Comparison of ENCODE assay signal across 10 cellular contexts in the genomic region with DNA sequence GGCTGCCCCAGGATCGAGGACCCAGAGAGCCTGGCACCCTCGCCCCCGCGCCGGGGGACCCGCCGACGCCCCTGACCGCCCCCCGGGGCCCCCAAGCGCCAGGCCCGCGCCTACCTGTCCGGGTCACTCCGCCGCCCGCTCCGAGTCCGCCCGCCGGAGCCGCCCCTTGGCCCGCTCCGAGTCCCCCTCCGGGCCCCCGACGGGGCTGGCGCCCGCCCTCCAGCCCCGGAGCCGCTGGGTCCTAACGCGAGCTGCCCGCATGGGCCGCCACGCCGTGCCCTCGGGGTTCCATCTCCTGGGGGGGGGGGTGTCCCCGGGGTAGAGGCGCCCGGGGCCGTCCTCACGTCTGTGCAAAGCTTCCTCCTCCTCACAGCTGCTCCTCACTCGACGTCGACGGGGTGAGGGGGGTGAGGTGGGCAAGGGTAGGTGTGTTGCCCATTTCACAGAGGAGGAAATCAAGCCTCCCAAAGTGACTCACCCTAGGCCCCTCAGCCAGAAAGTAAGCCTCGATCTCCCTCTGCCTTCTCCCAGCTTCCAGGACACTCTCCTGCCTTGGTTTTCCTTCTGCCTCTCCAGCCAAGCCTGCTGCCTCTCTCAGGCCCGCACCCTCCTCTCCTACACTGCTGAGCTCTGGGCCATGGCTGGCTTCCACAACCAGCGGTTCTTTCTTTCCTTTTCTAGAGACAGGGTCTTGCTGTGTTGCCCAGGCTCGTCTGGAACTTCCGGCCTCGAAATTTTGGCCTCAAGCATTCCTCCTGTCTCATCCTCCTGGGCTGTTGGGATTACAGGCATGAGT. TPM values are rescaled to one million over a fixed set of nuclear protein-coding genes. Genes with fewer than 3 reads are reported as not detected.
DNase-seq lines count a peak whose midpoint lies in the region; ATAC-seq and TF ChIP-seq lines count a peak whose summit lies in the region.
"Had no signal": no experiment of that assay in that cellular context is flagged by ENCODE, and none has a peak within 500 bp of the region (broad histone marks: within the 10 kb centered on the region; RNA-seq: fewer than 3 reads in every experiment).

A gene with protein sequence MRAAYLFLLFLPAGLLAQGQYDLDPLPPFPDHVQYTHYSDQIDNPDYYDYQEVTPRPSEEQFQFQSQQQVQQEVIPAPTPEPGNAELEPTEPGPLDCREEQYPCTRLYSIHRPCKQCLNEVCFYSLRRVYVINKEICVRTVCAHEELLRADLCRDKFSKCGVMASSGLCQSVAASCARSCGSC (minus strand): TSS at position 148 of the 796 bp plus-strand sequence. CDS start 2,347 bp downstream, outside the sequence.

- peak within 1 kb of the TSS; percentile 73 for H3K27ac ChIP-seq in RWPE1
- H3K27ac ChIP-seq: neutrophil had no signal

- POLR2A ChIA-PET in RWPE1 (lab: Yijun Ruan, JAX; ENCODE audit: low non-redundant PET), result no interaction called here

- no peak for ATAC-seq in HG03460 (IDR thresholded peaks at IDR 0.05; ENCODE audit: unreplicated experiment)

- CTCF ChIA-PET in RWPE1 (lab: Yijun Ruan, JAX), result interaction anchor here (0.6 to 1.5 kb wide), 4 partner anchors 12 to 55 kb away, joined by 3 to 4 read pairs (median 3); no protein-coding TSS in a partner anchor

- no peak for TF ChIP-seq CTCF in RWPE1 (conservative IDR thresholded peaks at IDR 0.05; ENCODE audit: low read depth)

- peak; percentile 57 for DNase-seq in Daoy (ENCODE audit: low read depth)
- no peak for DNase-seq in RWPE1 (ENCODE audit: low spot score)
- peak; percentile 37 for DNase-seq in fibroblast of gingiva (ENCODE audit: low read depth)
- DNase-seq in posterior vena cava (ENCODE audit: low spot score), result no peak
- DNase-seq in T1000 (lab: John Stamatoyannopoulos, UW), result no peak
- no peak for DNase-seq in GOT3 (lab: John Stamatoyannopoulos, UW)
- DNase-seq in NOMO-1 treated with DMSO at 0.1 percent for 48 hours (lab: John Stamatoyannopoulos, UW; ENCODE audit: unreplicated experiment), result no peak

- intact Hi-C loops in posterior vena cava (cut with DNase I), result no loop called here

RNA-seq across cellular contexts. Expression of the gene that starts here (rescaled TPM):
- total RNA-seq in Daoy (2014; rRNA removed; shearing (Covaris generic)), result 150 and 213 TPM in 2 replicates
- 10 to 100 TPM; 39.0 to 52.1 TPM for total RNA-seq in posterior vena cava
- total RNA-seq: HT1080 had no signal

Comparison
In these comparisons a context has a peak if more than half of its experiments do, and no peak if none do; other contexts are left out.
1. DNase-seq: peak in Daoy (single experiment) and fibroblast of gingiva (single experiment); none in RWPE1 (single experiment), posterior vena cava (single experiment), T1000 (single experiment), GOT3 (single experiment) and NOMO-1 treated with DMSO at 0.1 percent for 48 hours (single experiment).